In the genomic region with DNA sequence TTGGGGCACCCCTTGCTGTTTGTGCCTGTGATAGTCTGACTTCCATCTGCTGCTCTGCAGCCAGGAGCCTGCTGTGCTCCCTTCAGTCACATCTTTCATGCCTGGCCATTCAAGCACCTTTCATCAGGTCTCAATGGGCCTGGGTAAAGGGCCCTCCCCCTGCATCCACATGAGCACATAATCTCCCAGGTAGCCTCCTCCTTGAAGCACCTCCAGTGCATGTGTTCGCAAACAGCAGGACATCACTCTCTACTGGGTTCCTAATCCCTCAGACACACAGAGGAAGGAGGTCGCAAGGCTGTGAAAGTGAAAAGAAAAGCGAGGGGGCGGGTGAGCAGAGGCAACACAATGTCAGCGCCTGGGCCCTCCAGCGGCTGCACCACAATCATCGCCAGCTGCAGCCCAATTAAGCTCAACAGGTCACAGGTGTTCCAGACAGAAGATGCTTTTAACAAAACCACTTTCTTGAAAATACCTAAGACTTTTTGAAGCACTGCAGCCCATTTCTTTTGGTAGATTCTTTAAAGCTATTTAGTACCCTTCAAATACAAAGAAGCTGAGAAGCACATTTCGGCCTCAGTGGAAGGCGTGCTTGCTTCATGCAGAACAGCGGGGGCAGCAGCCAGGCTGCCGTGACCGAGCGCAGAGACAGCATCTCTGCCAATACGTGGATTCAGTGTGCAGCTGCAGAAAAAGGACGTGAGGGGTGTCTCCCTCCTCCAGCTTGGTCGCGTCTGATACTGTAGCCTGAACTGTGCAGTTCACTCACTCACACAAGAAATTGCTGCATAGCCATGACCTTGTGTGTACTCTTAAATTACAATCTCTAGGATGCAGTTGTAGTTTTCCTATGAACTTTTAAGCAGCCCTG, we compare ENCODE assay signal across 1 cellular context.
TF ChIP-seq lines count a peak whose summit lies in the region.

No MANE protein-coding gene starts in this region.

TF ChIP-seq in H1, 55 proteins besides CTCF, POLR2A, EP300 and RAD21 (continued from another document):
- TF ChIP-seq EGR1 (IDR thresholded peaks at IDR 0.05; ENCODE audit: borderline replicate concordance, low read depth, low read length) (peak; percentile 79), POU5F1 (IDR thresholded peaks at IDR 0.05; ENCODE audit: low read depth, low read length) (no peak), YY1 (IDR thresholded peaks at IDR 0.05; ENCODE audit: low read depth, low read length) (peak; percentile 73), SP4 (IDR thresholded peaks at IDR 0.05; ENCODE audit: low read length) (peak; percentile 70; the same call in 1 of the 2 replicates), KDM1A (IDR thresholded peaks at IDR 0.05; ENCODE audit: borderline replicate concordance, low read length) (peak; percentile 96), BACH1 (IDR thresholded peaks at IDR 0.05; ENCODE audit: low read length) (no peak), CHD1 (IDR thresholded peaks at IDR 0.05; ENCODE audit: low read depth, low read length) (no peak), FOSL1 (IDR thresholded peaks at IDR 0.05; ENCODE audit: insufficient read depth, low read depth, low read length) (no peak), SUZ12 (IDR thresholded peaks at IDR 0.05; ENCODE audit: low read length) (no peak), KDM5A (IDR thresholded peaks at IDR 0.05; ENCODE audit: low read length) (no peak), TAF7 (optimal IDR thresholded peaks at IDR 0.05; ENCODE audit: borderline replicate concordance, low read depth, low read length) (peak; percentile 57), HDAC6 (IDR thresholded peaks at IDR 0.05; ENCODE audit: low read depth, low read length) (no peak), GTF2F1 (IDR thresholded peaks at IDR 0.05; ENCODE audit: borderline replicate concordance, low read depth, low read length) (no peak), BCL11A (IDR thresholded peaks at IDR 0.05; ENCODE audit: low read depth in 2 of 2, low read length in 2 of 2) (no peak)
- TF ChIP-seq, protein P1, sequence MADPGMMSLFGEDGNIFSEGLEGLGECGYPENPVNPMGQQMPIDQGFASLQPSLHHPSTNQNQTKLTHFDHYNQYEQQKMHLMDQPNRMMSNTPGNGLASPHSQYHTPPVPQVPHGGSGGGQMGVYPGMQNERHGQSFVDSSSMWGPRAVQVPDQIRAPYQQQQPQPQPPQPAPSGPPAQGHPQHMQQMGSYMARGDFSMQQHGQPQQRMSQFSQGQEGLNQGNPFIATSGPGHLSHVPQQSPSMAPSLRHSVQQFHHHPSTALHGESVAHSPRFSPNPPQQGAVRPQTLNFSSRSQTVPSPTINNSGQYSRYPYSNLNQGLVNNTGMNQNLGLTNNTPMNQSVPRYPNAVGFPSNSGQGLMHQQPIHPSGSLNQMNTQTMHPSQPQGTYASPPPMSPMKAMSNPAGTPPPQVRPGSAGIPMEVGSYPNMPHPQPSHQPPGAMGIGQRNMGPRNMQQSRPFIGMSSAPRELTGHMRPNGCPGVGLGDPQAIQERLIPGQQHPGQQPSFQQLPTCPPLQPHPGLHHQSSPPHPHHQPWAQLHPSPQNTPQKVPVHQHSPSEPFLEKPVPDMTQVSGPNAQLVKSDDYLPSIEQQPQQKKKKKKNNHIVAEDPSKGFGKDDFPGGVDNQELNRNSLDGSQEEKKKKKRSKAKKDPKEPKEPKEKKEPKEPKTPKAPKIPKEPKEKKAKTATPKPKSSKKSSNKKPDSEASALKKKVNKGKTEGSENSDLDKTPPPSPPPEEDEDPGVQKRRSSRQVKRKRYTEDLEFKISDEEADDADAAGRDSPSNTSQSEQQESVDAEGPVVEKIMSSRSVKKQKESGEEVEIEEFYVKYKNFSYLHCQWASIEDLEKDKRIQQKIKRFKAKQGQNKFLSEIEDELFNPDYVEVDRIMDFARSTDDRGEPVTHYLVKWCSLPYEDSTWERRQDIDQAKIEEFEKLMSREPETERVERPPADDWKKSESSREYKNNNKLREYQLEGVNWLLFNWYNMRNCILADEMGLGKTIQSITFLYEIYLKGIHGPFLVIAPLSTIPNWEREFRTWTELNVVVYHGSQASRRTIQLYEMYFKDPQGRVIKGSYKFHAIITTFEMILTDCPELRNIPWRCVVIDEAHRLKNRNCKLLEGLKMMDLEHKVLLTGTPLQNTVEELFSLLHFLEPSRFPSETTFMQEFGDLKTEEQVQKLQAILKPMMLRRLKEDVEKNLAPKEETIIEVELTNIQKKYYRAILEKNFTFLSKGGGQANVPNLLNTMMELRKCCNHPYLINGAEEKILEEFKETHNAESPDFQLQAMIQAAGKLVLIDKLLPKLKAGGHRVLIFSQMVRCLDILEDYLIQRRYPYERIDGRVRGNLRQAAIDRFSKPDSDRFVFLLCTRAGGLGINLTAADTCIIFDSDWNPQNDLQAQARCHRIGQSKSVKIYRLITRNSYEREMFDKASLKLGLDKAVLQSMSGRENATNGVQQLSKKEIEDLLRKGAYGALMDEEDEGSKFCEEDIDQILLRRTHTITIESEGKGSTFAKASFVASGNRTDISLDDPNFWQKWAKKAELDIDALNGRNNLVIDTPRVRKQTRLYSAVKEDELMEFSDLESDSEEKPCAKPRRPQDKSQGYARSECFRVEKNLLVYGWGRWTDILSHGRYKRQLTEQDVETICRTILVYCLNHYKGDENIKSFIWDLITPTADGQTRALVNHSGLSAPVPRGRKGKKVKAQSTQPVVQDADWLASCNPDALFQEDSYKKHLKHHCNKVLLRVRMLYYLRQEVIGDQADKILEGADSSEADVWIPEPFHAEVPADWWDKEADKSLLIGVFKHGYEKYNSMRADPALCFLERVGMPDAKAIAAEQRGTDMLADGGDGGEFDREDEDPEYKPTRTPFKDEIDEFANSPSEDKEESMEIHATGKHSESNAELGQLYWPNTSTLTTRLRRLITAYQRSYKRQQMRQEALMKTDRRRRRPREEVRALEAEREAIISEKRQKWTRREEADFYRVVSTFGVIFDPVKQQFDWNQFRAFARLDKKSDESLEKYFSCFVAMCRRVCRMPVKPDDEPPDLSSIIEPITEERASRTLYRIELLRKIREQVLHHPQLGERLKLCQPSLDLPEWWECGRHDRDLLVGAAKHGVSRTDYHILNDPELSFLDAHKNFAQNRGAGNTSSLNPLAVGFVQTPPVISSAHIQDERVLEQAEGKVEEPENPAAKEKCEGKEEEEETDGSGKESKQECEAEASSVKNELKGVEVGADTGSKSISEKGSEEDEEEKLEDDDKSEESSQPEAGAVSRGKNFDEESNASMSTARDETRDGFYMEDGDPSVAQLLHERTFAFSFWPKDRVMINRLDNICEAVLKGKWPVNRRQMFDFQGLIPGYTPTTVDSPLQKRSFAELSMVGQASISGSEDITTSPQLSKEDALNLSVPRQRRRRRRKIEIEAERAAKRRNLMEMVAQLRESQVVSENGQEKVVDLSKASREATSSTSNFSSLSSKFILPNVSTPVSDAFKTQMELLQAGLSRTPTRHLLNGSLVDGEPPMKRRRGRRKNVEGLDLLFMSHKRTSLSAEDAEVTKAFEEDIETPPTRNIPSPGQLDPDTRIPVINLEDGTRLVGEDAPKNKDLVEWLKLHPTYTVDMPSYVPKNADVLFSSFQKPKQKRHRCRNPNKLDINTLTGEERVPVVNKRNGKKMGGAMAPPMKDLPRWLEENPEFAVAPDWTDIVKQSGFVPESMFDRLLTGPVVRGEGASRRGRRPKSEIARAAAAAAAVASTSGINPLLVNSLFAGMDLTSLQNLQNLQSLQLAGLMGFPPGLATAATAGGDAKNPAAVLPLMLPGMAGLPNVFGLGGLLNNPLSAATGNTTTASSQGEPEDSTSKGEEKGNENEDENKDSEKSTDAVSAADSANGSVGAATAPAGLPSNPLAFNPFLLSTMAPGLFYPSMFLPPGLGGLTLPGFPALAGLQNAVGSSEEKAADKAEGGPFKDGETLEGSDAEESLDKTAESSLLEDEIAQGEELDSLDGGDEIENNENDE (IDR thresholded peaks at IDR 0.05; ENCODE audit: insufficient replicate concordance, low read length): peak; percentile 57
- TF ChIP-seq, protein P2, sequence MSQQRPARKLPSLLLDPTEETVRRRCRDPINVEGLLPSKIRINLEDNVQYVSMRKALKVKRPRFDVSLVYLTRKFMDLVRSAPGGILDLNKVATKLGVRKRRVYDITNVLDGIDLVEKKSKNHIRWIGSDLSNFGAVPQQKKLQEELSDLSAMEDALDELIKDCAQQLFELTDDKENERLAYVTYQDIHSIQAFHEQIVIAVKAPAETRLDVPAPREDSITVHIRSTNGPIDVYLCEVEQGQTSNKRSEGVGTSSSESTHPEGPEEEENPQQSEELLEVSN (IDR thresholded peaks at IDR 0.05): peak; percentile 75
